Comparison of ENCODE assay signal across 23 cellular contexts in the genomic region with DNA sequence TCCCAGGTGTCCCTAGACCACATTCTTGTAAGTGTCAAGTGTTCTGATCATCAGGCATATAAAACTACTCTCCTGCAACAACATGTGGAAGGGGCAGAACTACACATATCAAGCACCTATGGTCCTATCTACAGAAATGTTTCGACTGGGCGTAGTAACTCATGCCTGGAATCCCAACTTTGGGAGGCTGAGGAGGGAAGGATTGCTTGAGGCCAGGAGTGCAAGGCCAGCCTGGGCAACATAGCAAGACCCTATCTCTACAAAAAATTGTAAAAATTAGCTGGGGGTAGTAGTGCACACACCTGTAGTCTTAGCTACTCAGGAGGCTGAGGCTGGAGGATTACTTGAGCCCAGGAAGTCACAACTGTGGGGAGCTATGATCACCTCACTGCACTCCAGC.
DNase-seq lines count a peak whose midpoint lies in the region; FAIRE-seq and TF ChIP-seq lines count a peak whose summit lies in the region.
"Had no signal": no experiment of that assay in that cellular context is flagged by ENCODE, and none has a peak within 500 bp of the region (broad histone marks: within the 10 kb centered on the region; RNA-seq: fewer than 3 reads in every experiment).

No MANE protein-coding gene starts in this region.

- H3K79me2 ChIP-seq in mesendoderm (ENCODE audit: control insufficient read depth, insufficient read depth, low read length) (peaks cover 3% of the 10 kb centered on the region), trophoblast cell (ENCODE audit: control insufficient read depth, insufficient read depth, low read length, poor library complexity) (no peaks in the 10 kb centered on the region)

- no CpG with 5 or more reads among the region's 2 CpGs for WGBS in mesendoderm (ENCODE audit: extremely low coverage, insufficient coverage, low lambda C conversion rate)
- no CpG with 5 or more reads among the region's 2 CpGs for WGBS in trophoblast cell (ENCODE audit: extremely low coverage, insufficient coverage, insufficient read length)

- H2BK120ac ChIP-seq in mesendoderm (ENCODE audit: low read depth, low read length) (no peak overlapping the region), trophoblast cell (ENCODE audit: insufficient read depth, low read length, poor library complexity) (no peak overlapping the region)

- H3K9me3 ChIP-seq in HEK293 (ENCODE audit: control insufficient read depth, insufficient read depth, low read depth, low read length) = no peaks in the 10 kb centered on the region
- H3K9me3 ChIP-seq in trophoblast cell (ENCODE audit: insufficient read depth, low read depth, low read length) = no peaks in the 10 kb centered on the region
- H3K9me3 ChIP-seq: BE2C, BLaER1 had no signal

- no peak overlapping the region for H2AFZ ChIP-seq in trophoblast cell (ENCODE audit: insufficient read depth, low read length, poor library complexity)

- H3K36me3 ChIP-seq in HEK293 (ENCODE audit: control insufficient read depth in 2 of 2, insufficient read depth in 1 of 2, low read length in 2 of 2) (no peaks in the 10 kb centered on the region), mesendoderm (ENCODE audit: control insufficient read depth, insufficient read depth, low read length) (no peaks in the 10 kb centered on the region), trophoblast cell (ENCODE audit: control insufficient read depth in 1 of 2, insufficient read depth in 2 of 2, low read length in 2 of 2) (no peaks in the 10 kb centered on the region)
- H3K36me3 ChIP-seq: BE2C, BLaER1 had no signal

- no peak overlapping the region for H4K12ac ChIP-seq in trophoblast cell (ENCODE audit: low read depth, low read length)

- peak; percentile 13 for FAIRE-seq in GM12891 (lab: Jason Lieb, UNC)
- FAIRE-seq: A204.1, G401.6, GM12878, GM19239 had no signal

- H3K9ac ChIP-seq in mesendoderm (ENCODE audit: low read length) = no peak overlapping the region
- H3K9ac ChIP-seq in trophoblast cell (ENCODE audit: low read length) = no peak overlapping the region
- H3K9ac ChIP-seq: BLaER1 had no signal

- no peak for TF ChIP-seq CTCF in HEK293 (tag by site-specific recombination; IDR thresholded peaks at IDR 0.05)

- H4K8ac ChIP-seq in mesendoderm (ENCODE audit: low read depth, low read length) = no peak overlapping the region
- H4K8ac ChIP-seq in trophoblast cell (ENCODE audit: low read depth, low read length) = no peak overlapping the region

- H3K79me1 ChIP-seq in mesendoderm (ENCODE audit: low read length) = peaks cover 1% of the 10 kb centered on the region
- H3K79me1 ChIP-seq in trophoblast cell (ENCODE audit: low read length) = no peaks in the 10 kb centered on the region

- H3K56ac ChIP-seq in mesendoderm (ENCODE audit: low read length) = no peak overlapping the region

- no peak overlapping the region for H3K4me2 ChIP-seq in mesendoderm (ENCODE audit: low read length)
- no peak overlapping the region for H3K4me2 ChIP-seq in trophoblast cell (ENCODE audit: low read length)
- H3K4me2 ChIP-seq: BLaER1 had no signal

- H4K5ac ChIP-seq in mesendoderm (ENCODE audit: low read length) = no peak overlapping the region

- DNase-seq in GM12891 (ENCODE audit: insufficient read length, low spot score) = no peak
- DNase-seq in mesendoderm = no peak
- peak; percentile 20 to 74 for DNase-seq in trophoblast cell
- no peak for DNase-seq in GF-D8 (lab: John Stamatoyannopoulos, UW)
- DNase-seq in NCI-H82 (lab: John Stamatoyannopoulos, UW) = no peak
- no peak for DNase-seq in SIG-M5 treated with dmso at 0.1 percent for 504 hours (lab: John Stamatoyannopoulos, UW; ENCODE audit: unreplicated experiment)
- DNase-seq in COR-L47 (lab: John Stamatoyannopoulos, UW) = no peak
- DNase-seq: 8988T; ACHN; BE2C; C1 segment of cervical spinal cord; Caco-2; Calu3; CD4-positive, alpha-beta memory T cell; CD4-positive, CD25-positive, alpha-beta regulatory T cell; CD8-positive, alpha-beta memory T cell; DMS79 treated with DMSO at 0.1 percent for 48 hours had no signal

- no peak overlapping the region for H3K14ac ChIP-seq in trophoblast cell (ENCODE audit: low read length)

- H3K4me3 ChIP-seq in HEK293 (ENCODE audit: low read depth, low read length) (no peak overlapping the region), mesendoderm (ENCODE audit: low read length) (no peak overlapping the region), trophoblast cell (ENCODE audit: low read depth, low read length) (no peak overlapping the region)
- H3K4me3 ChIP-seq: BLaER1, GM12878 had no signal

- H2AK5ac ChIP-seq in mesendoderm (ENCODE audit: low read length) (no peak overlapping the region), trophoblast cell (ENCODE audit: low read length) (no peak overlapping the region)

- CTCF ChIA-PET in HEK293 (lab: Yijun Ruan, JAX) = no interaction called here

- POLR2A ChIA-PET in HEK293 (lab: Yijun Ruan, JAX) = no interaction called here

- no peaks in the 10 kb centered on the region for H3K27me3 ChIP-seq in mesendoderm (ENCODE audit: insufficient read depth, low read length, poor library complexity)
- no peaks in the 10 kb centered on the region for H3K27me3 ChIP-seq in trophoblast cell (ENCODE audit: insufficient read depth, low read length)
- H3K27me3 ChIP-seq: BE2C, BLaER1 had no signal

- no peaks in the 10 kb centered on the region for H3K4me1 ChIP-seq in HEK293 (ENCODE audit: control insufficient read depth, insufficient read depth, low read length)
- peaks cover 9% of the 10 kb centered on the region for H3K4me1 ChIP-seq in mesendoderm (ENCODE audit: control insufficient read depth, low read depth, low read length)
- H3K4me1 ChIP-seq in trophoblast cell (ENCODE audit: control insufficient read depth in 1 of 2, insufficient read depth in 2 of 2, low read length in 2 of 2) = no peaks in the 10 kb centered on the region
- H3K4me1 ChIP-seq: BLaER1, Caco-2 had no signal

- H3K23ac ChIP-seq in mesendoderm (ENCODE audit: low read length) = no peak overlapping the region
- no peak overlapping the region for H3K23ac ChIP-seq in trophoblast cell (ENCODE audit: low read length)

- H4K91ac ChIP-seq in trophoblast cell (ENCODE audit: low read depth, low read length) = no peak overlapping the region

- H2BK5ac ChIP-seq in mesendoderm (ENCODE audit: low read length) = no peak overlapping the region
- H2BK5ac ChIP-seq in trophoblast cell (ENCODE audit: low read depth, low read length, poor library complexity) = no peak overlapping the region

- H2BK12ac ChIP-seq in trophoblast cell (ENCODE audit: low read length) = no peak overlapping the region

- peak overlapping the region; percentile 25 for H2BK15ac ChIP-seq in mesendoderm (replicated peaks; ENCODE audit: low read depth)

- TF ChIP-seq POLR2A in GM12891 (IDR thresholded peaks at IDR 0.05; ENCODE audit: low read depth, low read length) = no peak

- H3K4ac ChIP-seq in mesendoderm (ENCODE audit: low read depth, low read length) = no peak overlapping the region
- H3K4ac ChIP-seq in trophoblast cell (ENCODE audit: low read depth, low read length) = no peak overlapping the region

- H3K18ac ChIP-seq in mesendoderm (ENCODE audit: low read length) (no peak overlapping the region), trophoblast cell (ENCODE audit: low read length) (no peak overlapping the region)

- H3K27ac ChIP-seq in HEK293 (ENCODE audit: extremely low read depth, low read depth, low read length) = no peak overlapping the region
- H3K27ac ChIP-seq in mesendoderm (ENCODE audit: low read depth, low read length) = no peak overlapping the region
- H3K27ac ChIP-seq in trophoblast cell (ENCODE audit: low read depth, low read length) = no peak overlapping the region
- H3K27ac ChIP-seq: BLaER1 had no signal

TF ChIP-seq in GM12891, 5 proteins besides CTCF, POLR2A, EP300 and RAD21:
- TF ChIP-seq PAX5 (IDR thresholded peaks at IDR 0.05; ENCODE audit: insufficient read depth, low read length, severe bottlenecking) (no peak), SPI1 (IDR thresholded peaks at IDR 0.05; ENCODE audit: low read depth, low read length) (no peak), POU2F2 (IDR thresholded peaks at IDR 0.05; ENCODE audit: low read depth, low read length) (no peak), POLR2AphosphoS5 (IDR thresholded peaks at IDR 0.05; ENCODE audit: low read depth, low read length) (no peak), TAF1 (IDR thresholded peaks at IDR 0.05; ENCODE audit: low read depth, low read length) (no peak)

TF ChIP-seq in HEK293, 187 proteins besides CTCF, POLR2A, EP300 and RAD21:
- TF ChIP-seq, protein P1, sequence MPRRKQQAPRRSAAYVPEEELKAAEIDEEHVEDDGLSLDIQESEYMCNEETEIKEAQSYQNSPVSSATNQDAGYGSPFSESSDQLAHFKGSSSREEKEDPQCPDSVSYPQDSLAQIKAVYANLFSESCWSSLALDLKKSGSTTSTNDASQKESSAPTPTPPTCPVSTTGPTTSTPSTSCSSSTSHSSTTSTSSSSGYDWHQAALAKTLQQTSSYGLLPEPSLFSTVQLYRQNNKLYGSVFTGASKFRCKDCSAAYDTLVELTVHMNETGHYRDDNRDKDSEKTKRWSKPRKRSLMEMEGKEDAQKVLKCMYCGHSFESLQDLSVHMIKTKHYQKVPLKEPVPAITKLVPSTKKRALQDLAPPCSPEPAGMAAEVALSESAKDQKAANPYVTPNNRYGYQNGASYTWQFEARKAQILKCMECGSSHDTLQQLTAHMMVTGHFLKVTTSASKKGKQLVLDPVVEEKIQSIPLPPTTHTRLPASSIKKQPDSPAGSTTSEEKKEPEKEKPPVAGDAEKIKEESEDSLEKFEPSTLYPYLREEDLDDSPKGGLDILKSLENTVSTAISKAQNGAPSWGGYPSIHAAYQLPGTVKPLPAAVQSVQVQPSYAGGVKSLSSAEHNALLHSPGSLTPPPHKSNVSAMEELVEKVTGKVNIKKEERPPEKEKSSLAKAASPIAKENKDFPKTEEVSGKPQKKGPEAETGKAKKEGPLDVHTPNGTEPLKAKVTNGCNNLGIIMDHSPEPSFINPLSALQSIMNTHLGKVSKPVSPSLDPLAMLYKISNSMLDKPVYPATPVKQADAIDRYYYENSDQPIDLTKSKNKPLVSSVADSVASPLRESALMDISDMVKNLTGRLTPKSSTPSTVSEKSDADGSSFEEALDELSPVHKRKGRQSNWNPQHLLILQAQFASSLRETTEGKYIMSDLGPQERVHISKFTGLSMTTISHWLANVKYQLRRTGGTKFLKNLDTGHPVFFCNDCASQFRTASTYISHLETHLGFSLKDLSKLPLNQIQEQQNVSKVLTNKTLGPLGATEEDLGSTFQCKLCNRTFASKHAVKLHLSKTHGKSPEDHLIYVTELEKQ (tag by site-specific recombination; IDR thresholded peaks at IDR 0.05; ENCODE audit: borderline replicate concordance) = no peak
- TF ChIP-seq ZNF121 (tag by site-specific recombination; IDR thresholded peaks at IDR 0.05) = peak; percentile 59; the same call in 1 of the 2 replicates

Comparison
In these comparisons a context has a peak if more than half of its experiments do, and no peak if none do; other contexts are left out.
1. DNase-seq: peak in trophoblast cell (2 of 2); none in GM12891 (single experiment), mesendoderm (single experiment), GF-D8 (single experiment), NCI-H82 (single experiment), SIG-M5 treated with dmso at 0.1 percent for 504 hours (single experiment) and COR-L47 (single experiment).